Comparison of ENCODE assay signal across 1 cellular context in genomic region chr10:89267056-89267455, GRCh38.
TF ChIP-seq lines count a peak whose summit lies in the region.

No MANE protein-coding gene starts in this region.

TF ChIP-seq in IMR-90, 13 proteins besides CTCF, POLR2A, EP300 and RAD21:
- no peak for TF ChIP-seq USF2 (IDR thresholded peaks at IDR 0.05; ENCODE audit: low read depth, low read length)
- TF ChIP-seq BHLHE40 (IDR thresholded peaks at IDR 0.05; ENCODE audit: low read depth, low read length), result no peak
- no peak for TF ChIP-seq SMC3 (IDR thresholded peaks at IDR 0.05; ENCODE audit: low read depth, low read length)
- no peak for TF ChIP-seq RFX5 (IDR thresholded peaks at IDR 0.05; ENCODE audit: low read depth, low read length)
- TF ChIP-seq MAZ (IDR thresholded peaks at IDR 0.05; ENCODE audit: borderline replicate concordance, low read depth, low read length), result no peak
TF ChIP-seq in IMR-90: peak in this region for 0.
